ENCODE assay signal across 12 cellular contexts in the genomic region with DNA sequence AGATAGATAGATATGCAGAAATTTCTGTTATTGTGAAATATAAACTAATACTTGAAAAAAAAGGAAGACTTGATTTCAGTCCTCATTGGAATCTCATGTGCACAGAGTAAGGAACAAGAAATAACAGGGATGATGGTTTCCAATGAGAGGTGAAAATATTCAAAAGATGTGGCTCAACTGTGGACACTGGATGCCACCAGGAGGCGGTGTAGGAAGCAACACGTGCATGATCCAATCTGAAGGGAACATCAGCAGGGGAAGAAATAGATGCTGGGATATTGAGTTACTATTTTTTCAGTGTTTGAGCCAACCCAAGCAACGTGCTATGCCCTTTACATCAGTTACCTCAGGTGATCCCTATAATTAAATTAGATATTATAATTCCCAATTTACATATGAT.
DNase-seq lines count a peak whose midpoint lies in the region; TF ChIP-seq lines count a peak whose summit lies in the region.
"Had no signal": no experiment of that assay in that cellular context is flagged by ENCODE, and none has a peak within 500 bp of the region (broad histone marks: within the 10 kb centered on the region; RNA-seq: fewer than 3 reads in every experiment).

No MANE protein-coding gene starts in this region.

- DNase-seq in A673 (ENCODE audit: low spot score) = peak; percentile 2
- peak; percentile 2 for DNase-seq in GM12865 (ENCODE audit: low read depth)
- peak; percentile 10 for DNase-seq in NAMALWA (ENCODE audit: low spot score)
- peak; percentile 5 for DNase-seq in hepatocyte (ENCODE audit: low spot score)
- no peak for DNase-seq in Ammon's horn (ENCODE audit: low spot score)
- DNase-seq in stimulated activated CD4-positive, alpha-beta T cell treated with anti-CD3 and anti-CD28 coated beads, Interleukin-2, amount 100 ng/mL, for 48 hours = no peak
- no peak for DNase-seq in UCSD-AML1 (lab: John Stamatoyannopoulos, UW; ENCODE audit: unreplicated experiment)
- DNase-seq in activated T-cell treated with anti-CD3 and anti-CD28 coated beads, Interleukin-2, amount 50 U/mL, for 48 hours = no peak
- DNase-seq: CD4-positive, alpha-beta T cell; NCI-H2081 treated with DMSO at 0.1 percent for 48 hours; PC-9; retina had no signal

- H3K27me3 ChIP-seq in A673 (replicated peaks; ENCODE audit: insufficient read depth, low read depth, low read length, poor library complexity) (no peaks in the 10 kb centered on the region), hepatocyte (no peaks in the 10 kb centered on the region)

- no TSS peak for BruUV-seq in A673 (replicated peaks; lab: Mats Ljungman, UMichigan)

- H3K9me3 ChIP-seq in A673 (ENCODE audit: low read depth, low read length, poor library complexity, severe bottlenecking) = no peaks in the 10 kb centered on the region
- no peaks in the 10 kb centered on the region for H3K9me3 ChIP-seq in hepatocyte (ENCODE audit: low read depth)

- H3K79me2 ChIP-seq in hepatocyte = no peaks in the 10 kb centered on the region

- H3K36me3 ChIP-seq in A673 (ENCODE audit: insufficient read depth, low read length, poor library complexity, severe bottlenecking) (no peaks in the 10 kb centered on the region), hepatocyte (replicated peaks; ENCODE audit: insufficient read depth, low read depth) (no peaks in the 10 kb centered on the region)

- CTCF ChIA-PET in A673 (lab: Charles Lee) = no interaction called here

- no peak overlapping the region for H3K4me2 ChIP-seq in hepatocyte
- H3K4me2 ChIP-seq: PC-9 had no signal

- 66% methylated on average over 3 of the region's 3 CpGs for WGBS in hepatocyte (ENCODE audit: low lambda C conversion rate, missing lambda C conversion rate)

- H3K4me3 ChIP-seq in A673 (ENCODE audit: low read depth, low read length, poor library complexity, severe bottlenecking) (no peak overlapping the region), GM12865 (ENCODE audit: low read depth, low read length) (no peak overlapping the region), hepatocyte (no peak overlapping the region)
- H3K4me3 ChIP-seq: PC-9 had no signal

- no peaks in the 10 kb centered on the region for H3K9me2 ChIP-seq in hepatocyte (replicated peaks; ENCODE audit: insufficient read depth)

- H2AFZ ChIP-seq in hepatocyte = no peak overlapping the region
- H2AFZ ChIP-seq: PC-9 had no signal

- TF ChIP-seq CTCF in A673 (conservative IDR thresholded peaks at IDR 0.05; ENCODE audit: low read depth, low read length) = peak; percentile 33; the same call in 1 of the 2 replicates
- TF ChIP-seq CTCF in GM12865 (IDR thresholded peaks at IDR 0.05; ENCODE audit: insufficient read depth, low read depth, low read length, missing control alignments) = peak; percentile 24
- peak; percentile 14 for TF ChIP-seq CTCF in hepatocyte (IDR thresholded peaks at IDR 0.05; ENCODE audit: poor library complexity)

- H3K4me1 ChIP-seq in A673 (ENCODE audit: insufficient read depth, low read length, poor library complexity, severe bottlenecking) (no peaks in the 10 kb centered on the region), hepatocyte (ENCODE audit: insufficient read depth) (no peaks in the 10 kb centered on the region)

- POLR2A ChIA-PET in A673 (lab: Charles Lee; ENCODE audit: low non-redundant PET) = no interaction called here

- H3K27ac ChIP-seq in A673 (ENCODE audit: low read depth, low read length, poor library complexity, severe bottlenecking) = no peak overlapping the region
- H3K27ac ChIP-seq in hepatocyte = no peak overlapping the region
- H3K27ac ChIP-seq: PC-9 had no signal

- no peaks in the 10 kb centered on the region for H4K20me1 ChIP-seq in hepatocyte (ENCODE audit: insufficient read depth, poor library complexity, severe bottlenecking)

- intact Hi-C loops in A673 (cut with micrococcal nuclease; ENCODE audit: unreplicated experiment) = no loop called here

Comparison
In these comparisons a context has a peak if more than half of its experiments do, and no peak if none do; other contexts are left out.
1. DNase-seq: peak in A673 (single experiment), GM12865 (single experiment), NAMALWA (single experiment) and hepatocyte (single experiment); none in Ammon's horn (single experiment), stimulated activated CD4-positive, alpha-beta T cell treated with anti-CD3 and anti-CD28 coated beads, Interleukin-2, amount 100 ng/mL, for 48 hours (0 of 2), UCSD-AML1 (single experiment) and activated T-cell treated with anti-CD3 and anti-CD28 coated beads, Interleukin-2, amount 50 U/mL, for 48 hours (0 of 2).
2. Peak in every context shown above with its lines, with median percentiles within 50 percentile points of each other: CTCF ChIP-seq.